In the genomic region with DNA sequence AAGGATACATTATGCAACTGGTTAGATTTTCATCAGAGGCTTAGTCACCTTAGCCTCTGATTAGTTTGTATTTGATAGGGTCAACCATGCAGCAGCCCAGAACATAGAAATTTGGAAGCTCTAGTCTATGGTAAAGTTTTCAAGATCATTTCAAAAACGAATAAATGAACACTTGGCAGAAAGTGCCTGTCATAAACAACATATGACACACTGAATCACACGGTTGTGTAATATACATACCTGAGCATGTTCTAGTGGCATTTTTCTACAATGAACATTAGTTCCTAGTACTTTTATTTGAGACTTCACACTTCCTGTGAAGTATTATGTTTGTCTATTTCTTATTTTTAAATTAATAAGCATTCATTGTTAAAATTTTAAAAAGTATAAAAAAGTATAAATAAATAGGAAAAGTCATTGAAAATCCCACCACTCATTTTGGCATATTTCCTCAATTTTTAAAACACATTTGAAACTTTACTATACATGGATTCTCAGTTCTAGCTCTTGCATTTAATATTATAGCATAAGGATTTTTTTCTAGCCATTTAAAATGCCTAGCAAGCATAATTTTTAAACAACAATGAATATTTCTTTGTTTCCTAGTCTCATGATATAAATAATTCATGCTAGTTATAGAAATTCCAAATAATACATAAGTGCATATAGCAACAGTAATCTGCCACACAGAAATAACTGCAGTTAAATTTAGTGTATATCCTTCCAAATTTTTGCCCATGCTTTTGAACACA, we compare ENCODE assay signal across 25 cellular contexts. TPM values are rescaled to one million over a fixed set of nuclear protein-coding genes. Genes with fewer than 3 reads are reported as not detected.
"Had no signal": no experiment of that assay in that cellular context is flagged by ENCODE, and none has a peak within 500 bp of the region (broad histone marks: within the 10 kb centered on the region; RNA-seq: fewer than 3 reads in every experiment).

No MANE protein-coding gene starts in this region.

- H3K27me3 Mint-ChIP-seq: stimulated activated memory B cell treated with anti-CD40 and anti-IgM and Interleukin-4, amounts not matched to agents 10 μg/mL and 1 μg/mL and 100 μg/mL, for 72 hours had no signal

- FAIRE-seq: keratinocyte had no signal

- H3K4me3 Mint-ChIP-seq: activated CD4-positive, alpha-beta memory T cell treated with anti-CD3 and anti-CD28 coated beads, Interleukin-2, amount 10 ng/mL, durations not matched to agents 7 days and 5 days; activated CD8-positive, alpha-beta memory T cell treated with anti-CD3 and anti-CD28 coated beads, Interleukin-2, amount 10 ng/mL, durations not matched to agents 7 days and 5 days; activated naive CD8-positive, alpha-beta T cell treated with anti-CD3 and anti-CD28 coated beads, Interleukin-2, amount 10 ng/mL, durations not matched to agents 7 days and 5 days; activated T-helper 17 cell treated with anti-CD3 and anti-CD28 coated beads, Interleukin-2, amount 50 U/mL, for 72 hours; nephron; stimulated activated memory B cell treated with anti-CD40 and anti-IgM and Interleukin-4, amounts not matched to agents 10 μg/mL and 1 μg/mL and 100 μg/mL, for 72 hours had no signal

- H3K27me3 ChIP-seq: body of pancreas, colonic mucosa, spleen, upper lobe of right lung had no signal

- H3K27ac ChIP-seq: body of pancreas, colonic mucosa, lower lobe of right lung, parathyroid adenoma, spleen, thoracic aorta, upper lobe of right lung had no signal

- H3K9ac ChIP-seq: parathyroid adenoma had no signal

- DNase-seq: activated CD4-positive, alpha-beta memory T cell treated with anti-CD3 and anti-CD28 coated beads, Interleukin-2, amount 10 ng/mL, durations not matched to agents 7 days and 5 days; activated CD4-positive, alpha-beta T cell treated with anti-CD3 and anti-CD28 coated beads for 48 hours; activated CD4-positive, CD25-positive, alpha-beta regulatory T cell; activated CD8-positive, alpha-beta memory T cell treated with anti-CD3 and anti-CD28 coated beads, Interleukin-2, amount 10 ng/mL, durations not matched to agents 7 days and 5 days; activated naive CD4-positive, alpha-beta T cell; activated naive CD8-positive, alpha-beta T cell treated with anti-CD3 and anti-CD28 coated beads, Interleukin-2, amount 10 ng/mL, durations not matched to agents 7 days and 5 days; body of pancreas; central memory CD4-positive, alpha-beta T cell; colonic mucosa; glutamatergic neuron; hippocampal formation; lower lobe of right lung; spleen; stimulated activated CD4-positive, alpha-beta T cell treated with anti-CD3 and anti-CD28 coated beads, Interleukin-4, amount 100 ng/mL, for 4 hours; T-helper 1 cell; T-helper 9 cell; upper lobe of right lung had no signal

- H3K9me3 ChIP-seq: body of pancreas, colonic mucosa, lower lobe of right lung, spleen, thoracic aorta, upper lobe of right lung had no signal

- H3K79me2 ChIP-seq: parathyroid adenoma had no signal

- H3K4me1 ChIP-seq: body of pancreas, colonic mucosa, lower lobe of right lung, parathyroid adenoma, spleen, upper lobe of right lung had no signal

- H3K4me1 Mint-ChIP-seq: activated CD4-positive, alpha-beta memory T cell treated with anti-CD3 and anti-CD28 coated beads, Interleukin-2, amount 10 ng/mL, durations not matched to agents 7 days and 5 days; activated CD8-positive, alpha-beta memory T cell treated with anti-CD3 and anti-CD28 coated beads, Interleukin-2, amount 10 ng/mL, durations not matched to agents 7 days and 5 days; activated naive CD8-positive, alpha-beta T cell treated with anti-CD3 and anti-CD28 coated beads, Interleukin-2, amount 10 ng/mL, durations not matched to agents 7 days and 5 days; activated T-helper 17 cell treated with anti-CD3 and anti-CD28 coated beads, Interleukin-2, amount 50 U/mL, for 72 hours; nephron; stimulated activated memory B cell treated with anti-CD40 and anti-IgM and Interleukin-4, amounts not matched to agents 10 μg/mL and 1 μg/mL and 100 μg/mL, for 72 hours had no signal

- H3K4me3 ChIP-seq: body of pancreas, colonic mucosa, lower lobe of right lung, spleen, thoracic aorta, upper lobe of right lung had no signal

- H3K36me3 ChIP-seq: colonic mucosa, lower lobe of right lung, spleen, thoracic aorta, upper lobe of right lung had no signal

- H3K27ac Mint-ChIP-seq: activated CD4-positive, alpha-beta memory T cell treated with anti-CD3 and anti-CD28 coated beads, Interleukin-2, amount 10 ng/mL, durations not matched to agents 7 days and 5 days; activated CD8-positive, alpha-beta memory T cell treated with anti-CD3 and anti-CD28 coated beads, Interleukin-2, amount 10 ng/mL, durations not matched to agents 7 days and 5 days; activated naive CD8-positive, alpha-beta T cell treated with anti-CD3 and anti-CD28 coated beads, Interleukin-2, amount 10 ng/mL, durations not matched to agents 7 days and 5 days; activated T-helper 17 cell treated with anti-CD3 and anti-CD28 coated beads, Interleukin-2, amount 50 U/mL, for 72 hours; nephron; stimulated activated memory B cell treated with anti-CD40 and anti-IgM and Interleukin-4, amounts not matched to agents 10 μg/mL and 1 μg/mL and 100 μg/mL, for 72 hours had no signal

- ATAC-seq: activated CD8-positive, alpha-beta memory T cell treated with anti-CD3 and anti-CD28 coated beads, Interleukin-2, amount 10 ng/mL, durations not matched to agents 7 days and 5 days; activated T-helper 17 cell treated with anti-CD3 and anti-CD28 coated beads, Interleukin-2, amount 50 U/mL, for 72 hours; body of pancreas; lower lobe of right lung; stimulated activated memory B cell treated with anti-CD40 and anti-IgM and Interleukin-4, amounts not matched to agents 10 μg/mL and 1 μg/mL and 100 μg/mL, for 72 hours; upper lobe of right lung had no signal

- H3K9me3 Mint-ChIP-seq: activated CD4-positive, alpha-beta memory T cell treated with anti-CD3 and anti-CD28 coated beads, Interleukin-2, amount 10 ng/mL, durations not matched to agents 7 days and 5 days; activated naive CD8-positive, alpha-beta T cell treated with anti-CD3 and anti-CD28 coated beads, Interleukin-2, amount 10 ng/mL, durations not matched to agents 7 days and 5 days; activated T-helper 17 cell treated with anti-CD3 and anti-CD28 coated beads, Interleukin-2, amount 50 U/mL, for 72 hours; nephron; stimulated activated memory B cell treated with anti-CD40 and anti-IgM and Interleukin-4, amounts not matched to agents 10 μg/mL and 1 μg/mL and 100 μg/mL, for 72 hours had no signal

- H3K36me3 Mint-ChIP-seq: activated CD8-positive, alpha-beta memory T cell treated with anti-CD3 and anti-CD28 coated beads, Interleukin-2, amount 10 ng/mL, durations not matched to agents 7 days and 5 days; activated naive CD8-positive, alpha-beta T cell treated with anti-CD3 and anti-CD28 coated beads, Interleukin-2, amount 10 ng/mL, durations not matched to agents 7 days and 5 days; stimulated activated memory B cell treated with anti-CD40 and anti-IgM and Interleukin-4, amounts not matched to agents 10 μg/mL and 1 μg/mL and 100 μg/mL, for 72 hours had no signal

- H2AFZ ChIP-seq: parathyroid adenoma had no signal

RNA-seq across cellular contexts. Expression of a gene that starts 25.7 kb away (rescaled TPM):
- total RNA-seq: activated CD4-positive, alpha-beta memory T cell treated with anti-CD3 and anti-CD28 coated beads, Interleukin-2, amount 10 ng/mL, durations not matched to agents 7 days and 5 days; activated CD8-positive, alpha-beta memory T cell treated with anti-CD3 and anti-CD28 coated beads, Interleukin-2, amount 10 ng/mL, durations not matched to agents 7 days and 5 days; activated naive CD8-positive, alpha-beta T cell treated with anti-CD3 and anti-CD28 coated beads, Interleukin-2, amount 10 ng/mL, durations not matched to agents 7 days and 5 days; activated T-helper 17 cell treated with anti-CD3 and anti-CD28 coated beads, Interleukin-2, amount 50 U/mL, for 72 hours; body of pancreas; colonic mucosa; fibroblast of villous mesenchyme; lower lobe of right lung; spleen; thoracic aorta; upper lobe of right lung had no signal
- polyA plus RNA-seq: esophagus, keratinocyte, spleen had no signal
